Comparison of ENCODE assay signal across 8 cellular contexts in the genomic region with DNA sequence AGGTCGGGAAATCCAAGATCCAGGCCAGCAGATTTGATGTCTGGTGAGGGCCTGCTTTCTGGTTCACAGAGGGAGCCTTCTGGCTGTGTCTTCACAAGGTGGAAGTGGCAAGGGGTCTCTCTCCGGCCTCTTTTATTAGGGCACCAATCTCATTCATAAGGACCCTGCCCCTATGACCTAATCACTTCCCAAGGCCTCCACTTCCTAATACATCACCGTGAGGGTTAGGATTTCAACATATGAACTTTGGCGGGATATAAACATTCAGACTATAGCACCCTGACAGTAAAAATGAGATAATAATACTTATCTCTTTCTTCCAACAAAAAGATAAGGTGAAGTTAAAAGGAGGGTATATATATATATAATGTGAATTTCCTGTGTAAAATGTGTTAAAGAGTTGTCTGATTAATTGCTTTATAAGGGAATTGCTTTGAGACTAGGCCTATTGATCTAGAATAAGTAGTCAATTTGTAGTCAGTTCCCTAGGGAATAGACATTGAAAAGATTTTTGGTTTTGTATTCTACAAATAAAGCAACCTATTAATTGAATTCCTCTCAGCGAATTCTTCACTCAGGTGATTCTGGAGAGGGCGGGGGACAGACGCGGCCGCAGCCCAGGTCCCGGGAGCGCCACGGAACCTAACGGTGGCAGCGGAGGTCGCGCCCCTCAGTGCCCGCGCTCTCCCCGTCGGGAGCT. TPM values are rescaled to one million over a fixed set of nuclear protein-coding genes. Genes with fewer than 3 reads are reported as not detected.
DNase-seq lines count a peak whose midpoint lies in the region; ATAC-seq and TF ChIP-seq lines count a peak whose summit lies in the region.

No MANE protein-coding gene starts in this region.

- no peaks in the 10 kb centered on the region for H3K36me3 ChIP-seq in CD8-positive, alpha-beta memory T cell (ENCODE audit: insufficient read depth, low read length)
- H3K36me3 ChIP-seq in Peyer's patch (peaks cover 0 to 10% (median 0%) of the 10 kb centered on the region in 3 donors), esophagus muscularis mucosa (peaks cover 0 to 5% (median 0%) of the 10 kb centered on the region in 4 donors), parathyroid adenoma (ENCODE audit: control insufficient read depth, insufficient read depth, low read length) (no peaks in the 10 kb centered on the region)

- H3K4me1 Mint-ChIP-seq in CD8-positive, alpha-beta memory T cell: peaks cover 38 to 52% (median 40%) of the 10 kb centered on the region in 3 donors

- TF ChIP-seq CTCF in Peyer's patch (IDR thresholded peaks at IDR 0.05): no peak
- no peak for TF ChIP-seq CTCF in esophagus muscularis mucosa (IDR thresholded peaks at IDR 0.05)
- no peak for TF ChIP-seq CTCF in parathyroid adenoma (IDR thresholded peaks at IDR 0.05)

- intact Hi-C loops in esophagus muscularis mucosa (cut with DNase I): no loop called here

- peak overlapping the region; percentile 81 to 91 (median 84) for H3K4me3 Mint-ChIP-seq in CD8-positive, alpha-beta memory T cell

- H3K4me3 ChIP-seq in CD8-positive, alpha-beta memory T cell (ENCODE audit: low read length): no peak overlapping the region
- H3K4me3 ChIP-seq in Peyer's patch (peak overlapping the region; percentile 68 to 96 (median 80)), esophagus muscularis mucosa (peak overlapping the region; percentile 82 to 96 (median 88)), parathyroid adenoma (ENCODE audit: low read depth, low read length) (peak overlapping the region; percentile 36)

- no peak overlapping the region for H3K27ac ChIP-seq in CD8-positive, alpha-beta memory T cell (ENCODE audit: low read depth, low read length)
- H3K27ac ChIP-seq in Peyer's patch (peak overlapping the region; percentile 83 to 99 (median 94)), esophagus muscularis mucosa (replicated peaks in 1 of 4) (peak overlapping the region; percentile 94 to 98 (median 98)), parathyroid adenoma (no peak overlapping the region)

- no peak for ATAC-seq in GM21737 (IDR thresholded peaks at IDR 0.05; ENCODE audit: unreplicated experiment)

- peaks cover 18% of the 10 kb centered on the region for H3K4me1 ChIP-seq in CD8-positive, alpha-beta memory T cell (ENCODE audit: insufficient read depth, low read length)
- H3K4me1 ChIP-seq in Peyer's patch (peaks cover 0 to 47% (median 13%) of the 10 kb centered on the region in 4 donors), esophagus muscularis mucosa (peaks cover 37 to 76% (median 61%) of the 10 kb centered on the region in 4 donors), parathyroid adenoma (no peaks in the 10 kb centered on the region)

- peak overlapping the region; percentile 70 for H3K4me2 ChIP-seq in parathyroid adenoma (ENCODE audit: low read length)

- no peaks in the 10 kb centered on the region for H3K9me3 Mint-ChIP-seq in CD8-positive, alpha-beta memory T cell

- H3K36me3 Mint-ChIP-seq in CD8-positive, alpha-beta memory T cell: peaks cover 0 to 3% (median 0%) of the 10 kb centered on the region in 3 donors

- H3K9ac ChIP-seq in parathyroid adenoma: no peak overlapping the region

- H3K27me3 Mint-ChIP-seq in CD8-positive, alpha-beta memory T cell: no peaks in the 10 kb centered on the region

- POLR2A ChIA-PET in CD8-positive, alpha-beta memory T cell (lab: Charles Lee): interaction anchor here (0.6 to 2.8 kb wide), 4 partner anchors 19 to 35 kb away, joined by 3 to 38 read pairs (median 5); no protein-coding TSS in a partner anchor

- no peaks in the 10 kb centered on the region for H3K79me2 ChIP-seq in parathyroid adenoma

- no peaks in the 10 kb centered on the region for H3K27me3 ChIP-seq in CD8-positive, alpha-beta memory T cell (ENCODE audit: insufficient read depth, low read length, poor library complexity, severe bottlenecking)
- H3K27me3 ChIP-seq in Peyer's patch (no peaks in the 10 kb centered on the region), esophagus muscularis mucosa (no peaks in the 10 kb centered on the region), parathyroid adenoma (ENCODE audit: control insufficient read depth, insufficient read depth, low read length) (no peaks in the 10 kb centered on the region)

- CTCF ChIA-PET in CD8-positive, alpha-beta memory T cell (lab: Charles Lee): interaction anchor here (1.2 to 4.9 kb wide), 5 partner anchors 14 to 564 kb away, joined by 3 to 32 read pairs (median 4); no protein-coding TSS in a partner anchor

- no peak for TF ChIP-seq POLR2A in Peyer's patch (IDR thresholded peaks at IDR 0.05)
- TF ChIP-seq POLR2A in esophagus muscularis mucosa (IDR thresholded peaks at IDR 0.05; ENCODE audit: low read depth): peak; percentile 27

- H3K27ac Mint-ChIP-seq in CD8-positive, alpha-beta memory T cell: peak overlapping the region in 7 of 8 donors; percentile 32 to 82 (median 70)

- 26% methylated on average over 13 of the region's 20 CpGs for WGBS in esophagus muscularis mucosa

- TF ChIP-seq EP300 in esophagus muscularis mucosa (IDR thresholded peaks at IDR 0.05): no peak

- DNase-seq in CD8-positive, alpha-beta memory T cell: no peak
- no peak for DNase-seq in Peyer's patch
- no peak for DNase-seq in esophagus muscularis mucosa (ENCODE audit: extremely low spot score)
- no peak for DNase-seq in HuH-7.5 (ENCODE audit: low spot score)
- DNase-seq in stimulated activated naive CD4-positive, alpha-beta T cell (lab: John Stamatoyannopoulos, UW): no peak
- no peak for DNase-seq in ureter (ENCODE audit: low spot score)

- H3K9me3 ChIP-seq in CD8-positive, alpha-beta memory T cell (ENCODE audit: low read length): no peaks in the 10 kb centered on the region
- H3K9me3 ChIP-seq in Peyer's patch: no peaks in the 10 kb centered on the region
- no peaks in the 10 kb centered on the region for H3K9me3 ChIP-seq in esophagus muscularis mucosa
- no peaks in the 10 kb centered on the region for H3K9me3 ChIP-seq in parathyroid adenoma (ENCODE audit: control insufficient read depth, low read length)

- H2AFZ ChIP-seq in parathyroid adenoma: peak overlapping the region; percentile 85

RNA-seq across cellular contexts. Expression of a gene that starts 0.5 kb away (rescaled TPM):
- 10 to 100 TPM; 54.5 to 55.1 TPM for total RNA-seq in CD8-positive, alpha-beta memory T cell
- polyA plus RNA-seq in CD8-positive, alpha-beta memory T cell: 78.0 TPM
- total RNA-seq in Peyer's patch: 1,000 to 10,000 TPM in 3 of 4 donors, 100 to 1,000 TPM in 1; 242 to 1,284 (median 1,203) TPM
- total RNA-seq in esophagus muscularis mucosa: 100 to 1,000 TPM; 247 to 398 (median 297) TPM
- 193 TPM for total RNA-seq in ureter

Comparison
In these comparisons a context has a peak if more than half of its experiments do, and no peak if none do; other contexts are left out.
1. H3K27ac ChIP-seq: peak in Peyer's patch (4 of 4) and esophagus muscularis mucosa (4 of 4); none in CD8-positive, alpha-beta memory T cell (single experiment) and parathyroid adenoma (single experiment).